Comparison of ENCODE assay signal across 13 cellular contexts in the genomic region with DNA sequence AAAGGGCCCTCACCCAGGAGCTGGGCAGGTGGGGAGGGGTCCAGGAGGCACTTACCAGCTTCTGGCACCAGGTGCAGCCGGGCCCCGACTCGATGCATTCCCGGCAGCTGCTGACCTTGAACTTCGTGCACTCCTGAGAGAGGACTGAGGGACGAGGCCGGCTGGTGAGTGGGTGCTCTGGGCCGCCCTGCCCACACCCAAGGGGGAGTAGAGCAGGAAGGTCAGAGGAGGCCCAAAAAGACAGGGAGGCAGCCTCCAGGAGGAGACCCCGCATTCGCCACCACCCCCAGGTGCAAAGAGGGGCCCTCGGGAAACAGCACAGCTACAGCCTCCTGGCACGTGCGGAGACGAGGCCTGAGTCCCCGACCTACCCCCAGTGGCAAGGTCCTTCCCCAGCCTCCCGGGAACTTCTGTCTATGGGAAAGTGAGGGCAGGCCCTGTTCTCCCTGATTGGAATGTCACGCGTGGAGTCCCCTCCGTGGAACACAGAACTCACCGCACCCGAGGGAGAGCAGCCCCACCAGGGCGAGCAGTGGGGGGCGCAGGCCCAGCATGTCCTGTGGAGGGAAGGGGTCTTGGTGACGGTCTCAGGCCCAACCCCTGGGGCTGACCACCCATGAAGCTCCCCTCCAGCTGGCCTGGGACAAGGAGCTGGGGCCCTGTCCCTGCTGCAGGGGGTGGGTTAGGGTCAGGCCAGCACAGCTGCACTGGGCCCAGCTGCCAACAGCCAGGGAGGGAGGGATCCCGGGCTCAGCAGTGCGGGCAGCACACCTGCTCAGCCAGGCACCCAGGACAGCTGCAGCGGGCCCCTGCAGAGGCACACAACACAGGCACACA. TPM values are rescaled to one million over a fixed set of nuclear protein-coding genes. Genes with fewer than 3 reads are reported as not detected.
DNase-seq lines count a peak whose midpoint lies in the region; ATAC-seq, FAIRE-seq and TF ChIP-seq lines count a peak whose summit lies in the region.
"Had no signal": no experiment of that assay in that cellular context is flagged by ENCODE, and none has a peak within 500 bp of the region (broad histone marks: within the 10 kb centered on the region; RNA-seq: fewer than 3 reads in every experiment).

No MANE protein-coding gene starts in this region.

- no peaks in the 10 kb centered on the region for H3K9me3 ChIP-seq in right cardiac atrium (ENCODE audit: control insufficient read depth, low read length)
- H3K9me3 ChIP-seq in HepG2 (ENCODE audit: low read length): no peaks in the 10 kb centered on the region
- H3K9me3 ChIP-seq in transverse colon: no peaks in the 10 kb centered on the region
- H3K9me3 ChIP-seq in kidney (ENCODE audit: control insufficient read depth in 1 of 2, low read length in 2 of 2): no peaks in the 10 kb centered on the region
- H3K9me3 ChIP-seq: left lung had no signal

- H3K36me3 Mint-ChIP-seq in T-cell: peaks cover 16% of the 10 kb centered on the region

- H3K36me3 ChIP-seq in HepG2 (replicated peaks in 1 of 2; ENCODE audit: control insufficient read depth in 1 of 2, insufficient read depth in 2 of 2, low read length in 2 of 2) (no peaks in the 10 kb centered on the region), transverse colon (no peaks in the 10 kb centered on the region), kidney (ENCODE audit: control insufficient read depth in 1 of 2, insufficient read depth in 2 of 2, low read length in 2 of 2) (no peaks in the 10 kb centered on the region)

- no peak for TF ChIP-seq EP300 in HepG2 (IDR thresholded peaks at IDR 0.05; ENCODE audit: low read depth in 2 of 2, low read length in 2 of 2)
- TF ChIP-seq EP300 in HepG2 (CRISPR knock-in tag; IDR thresholded peaks at IDR 0.05; ENCODE audit: borderline replicate concordance): 0 out of 2 replicates have a peak, but pooled peaks have one; percentile 44
- no peak for TF ChIP-seq EP300 in transverse colon (IDR thresholded peaks at IDR 0.05; ENCODE audit: low read depth)

- no peaks in the 10 kb centered on the region for H3K9me3 Mint-ChIP-seq in T-cell

- CTCF ChIA-PET in T-cell (lab: Charles Lee) (interaction anchor here in 1 of 2 donors (0.9 to 1.8 kb wide), 2 partner anchors 17 to 109 kb away, joined by 3 to 7 read pairs; a partner anchor contains a TSS), HepG2 (lab: Yijun Ruan, JAX; ENCODE audit: low intra/inter-chr PET ratio, low total read pairs) (interaction anchor here (1.2 kb wide), 1 partner anchor 17 kb away, joined by 3 read pairs; no protein-coding TSS in a partner anchor)

- peak in 2 of 3 donors; percentile 37 to 57 for DNase-seq in right cardiac atrium
- DNase-seq in left cardiac atrium: no peak
- DNase-seq in T-cell: no peak
- DNase-seq in HepG2 (ENCODE audit: low spot score): peak; percentile 65
- DNase-seq in transverse colon: no peak
- DNase-seq in kidney: no peak
- DNase-seq in cerebellar nuclear complex (lab: John Stamatoyannopoulos, UW): no peak
- DNase-seq in DMS53 treated with DMSO at 0.1 percent for 48 hours (lab: John Stamatoyannopoulos, UW; ENCODE audit: unreplicated experiment): no peak
- DNase-seq: NK-92 treated with Interleukin-12 subunit alpha and Interleukin-12 subunit beta, amount 100 ng/mL, for 24 hours; stimulated activated CD4-positive, alpha-beta T cell treated with anti-CD3 and anti-CD28 coated beads, Interleukin-1b, Interleukin-23, amount 100 ng/mL, for 48 hours; T1000 had no signal

- FAIRE-seq in HepG2 (lab: Jason Lieb, UNC) (no peak), kidney (lab: Jason Lieb, UNC) (no peak)

- ATAC-seq in right cardiac atrium (no peak), left cardiac atrium (no peak), T-cell (replicated peaks in 1 of 4) (no peak), HepG2 (peak; percentile 2; the same call in 1 of the 3 replicates)

- H3K4me3 ChIP-seq in right cardiac atrium (ENCODE audit: low read length): no peak overlapping the region
- H3K4me3 ChIP-seq in HepG2 (replicated peaks in 1 of 3; ENCODE audit: insufficient read depth in 1 of 3, low read depth in 2 of 3, low read length in 3 of 3): peak overlapping the region in 1 of 3 experiments; percentile 40; a peak in 1 of 6 replicates
- no peak overlapping the region for H3K4me3 ChIP-seq in transverse colon
- H3K4me3 ChIP-seq in kidney (ENCODE audit: low read length in 2 of 2): no peak overlapping the region

- no peaks in the 10 kb centered on the region for H3K4me1 ChIP-seq in right cardiac atrium (ENCODE audit: control insufficient read depth, insufficient read depth, low read length)
- peaks cover 94% of the 10 kb centered on the region for H3K4me1 ChIP-seq in HepG2 (ENCODE audit: insufficient read depth, low read length)
- peaks cover 10 to 46% (median 32%) of the 10 kb centered on the region in 4 donors for H3K4me1 ChIP-seq in transverse colon
- H3K4me1 ChIP-seq in kidney (ENCODE audit: control insufficient read depth in 1 of 2, insufficient read depth in 1 of 2, low read depth in 1 of 2, low read length in 2 of 2): peaks cover 17 to 25% of the 10 kb centered on the region in 2 donors
- H3K4me1 ChIP-seq: parathyroid adenoma had no signal

- no TSS peak for BruUV-seq in HepG2 (replicated peaks; lab: Mats Ljungman, UMichigan)

- H3K9ac ChIP-seq in HepG2 (ENCODE audit: insufficient read depth, low read depth, low read length): peak overlapping the region; percentile 86; the same call in 1 of the 2 replicates
- no peak overlapping the region for H3K9ac ChIP-seq in kidney (ENCODE audit: low read length in 2 of 2)
- H3K9ac ChIP-seq: parathyroid adenoma had no signal

- no peaks in the 10 kb centered on the region for H3K27me3 Mint-ChIP-seq in T-cell

- no peak for TF ChIP-seq RAD21 in HepG2 (CRISPR knock-in tag; IDR thresholded peaks at IDR 0.05)

- H2AFZ ChIP-seq in HepG2 (ENCODE audit: low read length): no peak overlapping the region
- H2AFZ ChIP-seq: parathyroid adenoma had no signal

- H3K27ac ChIP-seq in right cardiac atrium (ENCODE audit: low read length): no peak overlapping the region
- H3K27ac ChIP-seq in HepG2 (ENCODE audit: extremely low read length, insufficient read depth, low read length): peak overlapping the region; percentile 15
- peak overlapping the region in 3 of 4 donors; percentile 58 to 82 (median 74) for H3K27ac ChIP-seq in transverse colon
- H3K27ac ChIP-seq in kidney (ENCODE audit: low read depth in 2 of 2, low read length in 2 of 2): no peak overlapping the region
- H3K27ac ChIP-seq: parathyroid adenoma had no signal

- no peaks in the 10 kb centered on the region for H3K79me2 ChIP-seq in HepG2 (ENCODE audit: insufficient read depth, low read length)
- H3K79me2 ChIP-seq: parathyroid adenoma had no signal

- peak overlapping the region; percentile 100 for H3K4me2 ChIP-seq in HepG2 (ENCODE audit: low read depth, low read length)

- TF ChIP-seq CTCF in HepG2 (CRISPR knock-in tag; IDR thresholded peaks at IDR 0.05) (0 out of 2 replicates have a peak, but pooled peaks have one; percentile 4), transverse colon (IDR thresholded peaks at IDR 0.05) (no peak), kidney (IDR thresholded peaks at IDR 0.05; ENCODE audit: borderline replicate concordance, extremely low read depth, insufficient read depth) (no peak)

- H3K4me3 Mint-ChIP-seq in T-cell: peak overlapping the region in 2 of 3 donors; percentile 24 to 80

- peak overlapping the region; percentile 89 to 90 for H3K27ac Mint-ChIP-seq in T-cell

- H3K4me1 Mint-ChIP-seq in T-cell: peaks cover 66 to 78% (median 77%) of the 10 kb centered on the region in 3 donors

- no peaks in the 10 kb centered on the region for H4K20me1 ChIP-seq in HepG2 (ENCODE audit: insufficient read depth, low read length)

- 84% methylated on average over 27 of the region's 27 CpGs for WGBS in right cardiac atrium
- WGBS in HepG2 (ENCODE audit: low lambda C conversion rate): 46% methylated on average over 10 of the region's 27 CpGs
- 79% methylated on average over 26 of the region's 27 CpGs; no CpG with 5 or more reads in 1 of the 2 donors for WGBS in transverse colon (ENCODE audit: low coverage in 1 of 2), 2 donors

- no peak for TF ChIP-seq POLR2A in HepG2 (IDR thresholded peaks at IDR 0.05; ENCODE audit: insufficient read depth in 1 of 2, low read depth in 2 of 2, low read length in 2 of 2)
- no peak for TF ChIP-seq POLR2A in transverse colon (IDR thresholded peaks at IDR 0.05)

- H3K27me3 ChIP-seq in right cardiac atrium (ENCODE audit: control insufficient read depth, insufficient read depth) (no peaks in the 10 kb centered on the region), HepG2 (ENCODE audit: control insufficient read depth in 1 of 2, insufficient read depth in 2 of 2, low read length in 2 of 2) (no peaks in the 10 kb centered on the region), transverse colon (no peaks in the 10 kb centered on the region)
- H3K27me3 ChIP-seq: left lung had no signal

- in situ Hi-C loops in HepG2 (cut with HindIII; ENCODE audit: extremely low pct_ligation_motif_present, low pct_unique_long_range_greater_than_20kb): loop anchor here (5.0 kb wide), 2 partner anchors 63 to 108 kb away; a partner anchor contains a TSS
- in situ Hi-C loops in transverse colon (cut with MboI; ENCODE audit: low pct_ligation_motif_present in 1 of 4, low pct_unique_long_range_greater_than_20kb in 1 of 4, low sequenced_read_pairs in 3 of 4): no loop called here

- POLR2A ChIA-PET in T-cell (lab: Charles Lee) (no interaction called here), HepG2 (lab: Yijun Ruan, JAX) (interaction anchor here (0.6 to 5.8 kb wide), 7 partner anchors 16 to 109 kb away, joined by 3 to 50 read pairs (median 5); a partner anchor contains a TSS)

- intact Hi-C loops in right cardiac atrium (cut with DNase I): no loop called here
- intact Hi-C loops in left cardiac atrium (cut with DNase I): no loop called here
- intact Hi-C loops in HepG2 (cut with micrococcal nuclease; ENCODE audit: unreplicated experiment): loop anchor here (5.0 to 10.0 kb wide), 2 partner anchors 66 to 108 kb away; a partner anchor contains a TSS
- intact Hi-C loops in transverse colon (cut with DNase I; ENCODE audit: low total_unique reads): no loop called here
- intact Hi-C loops in kidney (cut with DNase I): no loop called here

RNA-seq across cellular contexts. Expression of a gene that starts 10.3 kb away (rescaled TPM):
- total RNA-seq in right cardiac atrium (10 to 100 TPM; 19.1 to 46.5 (median 33.7) TPM), left cardiac atrium (10 to 100 TPM; 31.5 to 70.7 TPM), T-cell (100 to 1,000 TPM; 249 to 498 (median 304) TPM), HepG2 (2016; rRNA removed; fragmentation: Illumina TruSeq; extraction: Trizol) (1.6 and 4.2 TPM in 2 replicates), transverse colon (10 to 100 TPM; 14.2 to 32.4 (median 24.9) TPM), kidney (111 TPM)
- polyA plus RNA-seq in right cardiac atrium (11.9 TPM), HepG2 (2011; rRNA removed) (18.0 and 26.4 TPM in 2 replicates), kidney (ENCODE audit: insufficient read depth, low read depth, low replicate concordance) (9.5 TPM)
- total RNA-seq in HepG2 (2016; cell fraction: cytosol; rRNA removed; fragmentation: Illumina TruSeq; extraction: Trizol; ENCODE audit: low read depth): 0.71 and 0.91 TPM in 2 replicates
- total RNA-seq in HepG2 (2016; cell fraction: insoluble cytoplasmic fraction; rRNA removed; fragmentation: Illumina TruSeq; extraction: Trizol): 2.3 and 3.5 TPM in 2 replicates
- total RNA-seq in HepG2 (2016; cell fraction: membrane; rRNA removed; fragmentation: Illumina TruSeq; extraction: Trizol): 1.2 and 1.9 TPM in 2 replicates
- total RNA-seq in HepG2 (2016; cell fraction: nucleus; rRNA removed; fragmentation: Illumina TruSeq; extraction: Trizol): 6.5 and 6.6 TPM in 2 replicates
- polyA plus RNA-seq in HepG2 (2011; cell fraction: cytosol; rRNA removed): 22.3 and 25.2 TPM in 2 replicates
- polyA plus RNA-seq in HepG2 (2011; cell fraction: nucleus; rRNA removed): 63.6 and 64.3 TPM in 2 replicates
- 28.1 and 37.9 TPM in 2 replicates for polyA plus RNA-seq in HepG2 (2012)
- polyA plus RNA-seq in HepG2 (2016; cell fraction: cytosol; fragmentation: Illumina TruSeq; extraction: Trizol; ENCODE audit: low read depth): 0.53 and 1.0 TPM in 2 replicates
- 2.2 and 2.5 TPM in 2 replicates for polyA plus RNA-seq in HepG2 (2016; cell fraction: insoluble cytoplasmic fraction; fragmentation: Illumina TruSeq; extraction: Trizol; ENCODE audit: low read depth)
- 1.3 and 1.5 TPM in 2 replicates for polyA plus RNA-seq in HepG2 (2016; cell fraction: membrane; fragmentation: Illumina TruSeq; extraction: Trizol; ENCODE audit: low read depth)
- 5.9 and 7.0 TPM in 2 replicates for polyA plus RNA-seq in HepG2 (2016; cell fraction: nucleus; fragmentation: Illumina TruSeq; extraction: Trizol; ENCODE audit: insufficient read depth, low read depth)
- 1.4 and 26.8 TPM in 2 replicates for polyA minus RNA-seq in HepG2 (2011; rRNA and poly(A)+ RNA removed; ENCODE audit: low replicate concordance)
- polyA minus RNA-seq in HepG2 (2011; cell fraction: cytosol; rRNA and poly(A)+ RNA removed): 11.9 and 12.6 TPM in 2 replicates
- polyA minus RNA-seq in HepG2 (2011; cell fraction: nucleus; rRNA and poly(A)+ RNA removed): 10.0 and 14.7 TPM in 2 replicates

RNA-seq across cellular contexts. Expression of a gene that starts 29.4 kb away (rescaled TPM):
- total RNA-seq in right cardiac atrium (10 to 100 TPM; 19.2 to 26.5 (median 24.1) TPM), left cardiac atrium (10 to 100 TPM; 26.1 to 28.6 TPM), T-cell (10 to 100 TPM; 16.7 to 32.2 (median 26.7) TPM), HepG2 (2016; rRNA removed; fragmentation: Illumina TruSeq; extraction: Trizol) (47.1 and 51.5 TPM in 2 replicates), transverse colon (10 to 100 TPM in 3 of 4 donors, 1 to 10 TPM in 1; 8.1 to 46.0 (median 16.6) TPM), kidney (27.1 TPM)
- polyA plus RNA-seq in right cardiac atrium (25.1 TPM), HepG2 (2011; rRNA removed) (21.0 and 22.6 TPM in 2 replicates), kidney (ENCODE audit: insufficient read depth, low read depth, low replicate concordance) (35.1 TPM)
- 43.4 and 50.9 TPM in 2 replicates for total RNA-seq in HepG2 (2016; cell fraction: cytosol; rRNA removed; fragmentation: Illumina TruSeq; extraction: Trizol; ENCODE audit: low read depth)
- total RNA-seq in HepG2 (2016; cell fraction: insoluble cytoplasmic fraction; rRNA removed; fragmentation: Illumina TruSeq; extraction: Trizol): 51.9 and 55.4 TPM in 2 replicates
- total RNA-seq in HepG2 (2016; cell fraction: membrane; rRNA removed; fragmentation: Illumina TruSeq; extraction: Trizol): 31.2 and 37.8 TPM in 2 replicates
- 17.3 and 20.5 TPM in 2 replicates for total RNA-seq in HepG2 (2016; cell fraction: nucleus; rRNA removed; fragmentation: Illumina TruSeq; extraction: Trizol)
- 32.4 and 47.0 TPM in 2 replicates for polyA plus RNA-seq in HepG2 (2011; cell fraction: cytosol; rRNA removed)
- polyA plus RNA-seq in HepG2 (2011; cell fraction: nucleus; rRNA removed): 22.9 and 26.2 TPM in 2 replicates
- polyA plus RNA-seq in HepG2 (2012): 22.9 TPM in 2 replicates
- polyA plus RNA-seq in HepG2 (2016; cell fraction: cytosol; fragmentation: Illumina TruSeq; extraction: Trizol; ENCODE audit: low read depth): 43.3 and 45.1 TPM in 2 replicates
- 53.9 and 57.5 TPM in 2 replicates for polyA plus RNA-seq in HepG2 (2016; cell fraction: insoluble cytoplasmic fraction; fragmentation: Illumina TruSeq; extraction: Trizol; ENCODE audit: low read depth)
- polyA plus RNA-seq in HepG2 (2016; cell fraction: membrane; fragmentation: Illumina TruSeq; extraction: Trizol; ENCODE audit: low read depth): 27.6 and 29.8 TPM in 2 replicates
- polyA plus RNA-seq in HepG2 (2016; cell fraction: nucleus; fragmentation: Illumina TruSeq; extraction: Trizol; ENCODE audit: insufficient read depth, low read depth): 35.4 and 41.4 TPM in 2 replicates
- 14.1 and 17.2 TPM in 2 replicates for polyA minus RNA-seq in HepG2 (2011; rRNA and poly(A)+ RNA removed; ENCODE audit: low replicate concordance)
- 15.8 and 22.1 TPM in 2 replicates for polyA minus RNA-seq in HepG2 (2011; cell fraction: cytosol; rRNA and poly(A)+ RNA removed)
- polyA minus RNA-seq in HepG2 (2011; cell fraction: nucleus; rRNA and poly(A)+ RNA removed): 5.8 and 8.6 TPM in 2 replicates

RNA-seq across cellular contexts. Expression of a gene that starts 37.0 kb away (rescaled TPM):
- total RNA-seq in right cardiac atrium (100 to 1,000 TPM; 192 to 206 (median 197) TPM), left cardiac atrium (100 to 1,000 TPM; 181 to 195 TPM), T-cell (10 to 100 TPM; 73.4 to 91.1 (median 90.2) TPM), HepG2 (2016; rRNA removed; fragmentation: Illumina TruSeq; extraction: Trizol) (89.4 and 161 TPM in 2 replicates), transverse colon (100 to 1,000 TPM; 157 to 552 (median 288) TPM), kidney (378 TPM)
- polyA plus RNA-seq in right cardiac atrium (172 TPM), HepG2 (2011; rRNA removed) (700 and 734 TPM in 2 replicates), kidney (ENCODE audit: insufficient read depth, low read depth, low replicate concordance) (187 TPM)
- total RNA-seq in HepG2 (2016; cell fraction: cytosol; rRNA removed; fragmentation: Illumina TruSeq; extraction: Trizol; ENCODE audit: low read depth): 42.7 and 52.7 TPM in 2 replicates
- total RNA-seq in HepG2 (2016; cell fraction: insoluble cytoplasmic fraction; rRNA removed; fragmentation: Illumina TruSeq; extraction: Trizol): 93.0 and 159 TPM in 2 replicates
- 72.6 and 73.1 TPM in 2 replicates for total RNA-seq in HepG2 (2016; cell fraction: membrane; rRNA removed; fragmentation: Illumina TruSeq; extraction: Trizol)
- 137 and 161 TPM in 2 replicates for total RNA-seq in HepG2 (2016; cell fraction: nucleus; rRNA removed; fragmentation: Illumina TruSeq; extraction: Trizol)
- 548 and 662 TPM in 2 replicates for polyA plus RNA-seq in HepG2 (2011; cell fraction: cytosol; rRNA removed)
- 529 and 555 TPM in 2 replicates for polyA plus RNA-seq in HepG2 (2011; cell fraction: nucleus; rRNA removed)
- polyA plus RNA-seq in HepG2 (2012): 435 and 453 TPM in 2 replicates
- 22.2 and 24.3 TPM in 2 replicates for polyA plus RNA-seq in HepG2 (2016; cell fraction: cytosol; fragmentation: Illumina TruSeq; extraction: Trizol; ENCODE audit: low read depth)
- 90.0 and 95.3 TPM in 2 replicates for polyA plus RNA-seq in HepG2 (2016; cell fraction: insoluble cytoplasmic fraction; fragmentation: Illumina TruSeq; extraction: Trizol; ENCODE audit: low read depth)
- polyA plus RNA-seq in HepG2 (2016; cell fraction: membrane; fragmentation: Illumina TruSeq; extraction: Trizol; ENCODE audit: low read depth): 47.9 and 49.9 TPM in 2 replicates
- 267 and 281 TPM in 2 replicates for polyA plus RNA-seq in HepG2 (2016; cell fraction: nucleus; fragmentation: Illumina TruSeq; extraction: Trizol; ENCODE audit: insufficient read depth, low read depth)
- 110 and 581 TPM in 2 replicates for polyA minus RNA-seq in HepG2 (2011; rRNA and poly(A)+ RNA removed; ENCODE audit: low replicate concordance)
- 491 and 595 TPM in 2 replicates for polyA minus RNA-seq in HepG2 (2011; cell fraction: cytosol; rRNA and poly(A)+ RNA removed)
- polyA minus RNA-seq in HepG2 (2011; cell fraction: nucleus; rRNA and poly(A)+ RNA removed): 203 and 242 TPM in 2 replicates

Comparison
In these comparisons a context has a peak if more than half of its experiments do, and no peak if none do; other contexts are left out.
1. DNase-seq: peak in right cardiac atrium (2 of 3) and HepG2 (single experiment); none in left cardiac atrium (single experiment), T-cell (0 of 34), transverse colon (single experiment), kidney (single experiment), cerebellar nuclear complex (0 of 2) and DMS53 treated with DMSO at 0.1 percent for 48 hours (single experiment).
2. H3K27ac ChIP-seq: peak in HepG2 (single experiment) and transverse colon (3 of 4); none in right cardiac atrium (single experiment) and kidney (0 of 2).